12 cellular contexts compared by ENCODE assay signal in genomic region chr18:48787523-48788151, GRCh38.
DNase-seq lines count a peak whose midpoint lies in the region; FAIRE-seq and TF ChIP-seq lines count a peak whose summit lies in the region.
"Had no signal": no experiment of that assay in that cellular context is flagged by ENCODE, and none has a peak within 500 bp of the region (broad histone marks: within the 10 kb centered on the region; RNA-seq: fewer than 3 reads in every experiment).

No MANE protein-coding gene starts in this region.

- H3K9ac ChIP-seq in kidney (ENCODE audit: low read length in 2 of 2) (no peak overlapping the region), subcutaneous abdominal adipose tissue (ENCODE audit: low read length in 5 of 5) (peak overlapping the region in 3 of 5 donors; percentile 21 to 55 (median 48))

- peaks cover 30 to 71% of the 10 kb centered on the region in 2 donors for H3K4me1 ChIP-seq in ascending aorta
- H3K4me1 ChIP-seq in kidney (ENCODE audit: control insufficient read depth in 1 of 2, insufficient read depth in 1 of 2, low read depth in 1 of 2, low read length in 2 of 2), result peaks cover 11 to 18% of the 10 kb centered on the region in 2 donors
- peaks cover 24 to 89% (median 72%) of the 10 kb centered on the region in 5 donors for H3K4me1 ChIP-seq in subcutaneous abdominal adipose tissue (ENCODE audit: control insufficient read depth in 5 of 5, insufficient read depth in 5 of 5, low read length in 5 of 5)
- H3K4me1 ChIP-seq: SJCRH30 had no signal

- no peak for TF ChIP-seq CTCF in ascending aorta (IDR thresholded peaks at IDR 0.05)
- TF ChIP-seq CTCF in kidney (IDR thresholded peaks at IDR 0.05; ENCODE audit: borderline replicate concordance, extremely low read depth, insufficient read depth), result no peak

- H3K9me3 Mint-ChIP-seq in activated T-cell treated with anti-CD3 and anti-CD28 coated beads, Interleukin-2, amount 50 U/mL, for 24 hours, result no peaks in the 10 kb centered on the region

- H3K36me3 Mint-ChIP-seq in activated T-cell treated with anti-CD3 and anti-CD28 coated beads, Interleukin-2, amount 50 U/mL, for 24 hours (ENCODE audit: low read depth), result no peaks in the 10 kb centered on the region

- DNase-seq in activated T-cell treated with anti-CD3 and anti-CD28 coated beads, Interleukin-2, amount 50 U/mL, for 24 hours, result peak; percentile 22
- no peak for DNase-seq in activated T-cell treated with anti-CD3 and anti-CD28 coated beads, Interleukin-2, amount 50 U/mL, for 48 hours
- peak in 1 of 2 donors; percentile 58 for DNase-seq in ascending aorta (ENCODE audit: low spot score in 2 of 2)
- peak; percentile 61 for DNase-seq in kidney
- DNase-seq in NCI-H2029 treated with DMSO at 0.1 percent for 48 hours (lab: John Stamatoyannopoulos, UW), result no peak
- no peak for DNase-seq in 8988T
- DNase-seq in stimulated activated naive CD4-positive, alpha-beta T cell treated with Interleukin-2 at 50 U/mL for 16 hours (lab: John Stamatoyannopoulos, UW), result no peak
- DNase-seq: NCI-H526, testis had no signal

- peak overlapping the region; percentile 87 to 90 for H3K27ac ChIP-seq in ascending aorta
- H3K27ac ChIP-seq in kidney (ENCODE audit: low read depth in 2 of 2, low read length in 2 of 2), result no peak overlapping the region
- H3K27ac ChIP-seq in subcutaneous abdominal adipose tissue (ENCODE audit: low read depth, low read length), result peak overlapping the region; percentile 98
- H3K27ac ChIP-seq: epithelial cell of prostate, SJCRH30, testis had no signal

- no peaks in the 10 kb centered on the region for H3K27me3 ChIP-seq in ascending aorta
- no peaks in the 10 kb centered on the region for H3K27me3 ChIP-seq in subcutaneous abdominal adipose tissue (ENCODE audit: control insufficient read depth in 5 of 5, insufficient read depth in 4 of 5, low read length in 5 of 5)
- H3K27me3 ChIP-seq: SJCRH30, testis had no signal

- H3K4me3 Mint-ChIP-seq in activated T-cell treated with anti-CD3 and anti-CD28 coated beads, Interleukin-2, amount 50 U/mL, for 24 hours, result no peak overlapping the region

- H3K9me3 ChIP-seq in ascending aorta, result no peaks in the 10 kb centered on the region
- H3K9me3 ChIP-seq in kidney (ENCODE audit: control insufficient read depth in 1 of 2, low read length in 2 of 2), result no peaks in the 10 kb centered on the region
- no peaks in the 10 kb centered on the region for H3K9me3 ChIP-seq in subcutaneous abdominal adipose tissue (ENCODE audit: control insufficient read depth in 5 of 5, low read length in 5 of 5)
- H3K9me3 ChIP-seq: SJCRH30, testis had no signal

- H3K27ac Mint-ChIP-seq in activated T-cell treated with anti-CD3 and anti-CD28 coated beads, Interleukin-2, amount 50 U/mL, for 24 hours, result no peak overlapping the region

- H3K36me3 ChIP-seq in ascending aorta (no peaks in the 10 kb centered on the region), kidney (ENCODE audit: control insufficient read depth in 1 of 2, insufficient read depth in 2 of 2, low read length in 2 of 2) (no peaks in the 10 kb centered on the region), subcutaneous abdominal adipose tissue (ENCODE audit: control insufficient read depth in 5 of 5, insufficient read depth in 5 of 5, low read length in 5 of 5) (peaks cover 0 to 28% (median 9%) of the 10 kb centered on the region in 5 donors)
- H3K36me3 ChIP-seq: SJCRH30 had no signal

- no peaks in the 10 kb centered on the region for H3K27me3 Mint-ChIP-seq in activated T-cell treated with anti-CD3 and anti-CD28 coated beads, Interleukin-2, amount 50 U/mL, for 24 hours

- H3K4me3 ChIP-seq in ascending aorta, result no peak overlapping the region
- H3K4me3 ChIP-seq in kidney (ENCODE audit: low read length in 2 of 2), result no peak overlapping the region
- H3K4me3 ChIP-seq in subcutaneous abdominal adipose tissue (ENCODE audit: low read depth in 1 of 5, low read length in 5 of 5), result no peak overlapping the region
- H3K4me3 ChIP-seq: SJCRH30, testis had no signal

- H3K4me1 Mint-ChIP-seq in activated T-cell treated with anti-CD3 and anti-CD28 coated beads, Interleukin-2, amount 50 U/mL, for 24 hours (ENCODE audit: low read depth), result peaks cover 21% of the 10 kb centered on the region

- intact Hi-C loops in ascending aorta (cut with DNase I) (no loop called here), kidney (cut with DNase I) (no loop called here)

- FAIRE-seq in kidney (lab: Jason Lieb, UNC), result no peak

Comparison
In these comparisons a context has a peak if more than half of its experiments do, and no peak if none do; other contexts are left out.
1. DNase-seq: peak in activated T-cell treated with anti-CD3 and anti-CD28 coated beads, Interleukin-2, amount 50 U/mL, for 24 hours (single experiment) and kidney (single experiment); none in activated T-cell treated with anti-CD3 and anti-CD28 coated beads, Interleukin-2, amount 50 U/mL, for 48 hours (0 of 2), NCI-H2029 treated with DMSO at 0.1 percent for 48 hours (single experiment), 8988T (single experiment) and stimulated activated naive CD4-positive, alpha-beta T cell treated with Interleukin-2 at 50 U/mL for 16 hours (single experiment).
2. H3K27ac ChIP-seq: peak in ascending aorta (2 of 2) and subcutaneous abdominal adipose tissue (single experiment); none in kidney (0 of 2).
3. H3K9ac ChIP-seq: peak in subcutaneous abdominal adipose tissue (3 of 5); none in kidney (0 of 2).